ENCODE assay signal across 24 cellular contexts in the genomic region with DNA sequence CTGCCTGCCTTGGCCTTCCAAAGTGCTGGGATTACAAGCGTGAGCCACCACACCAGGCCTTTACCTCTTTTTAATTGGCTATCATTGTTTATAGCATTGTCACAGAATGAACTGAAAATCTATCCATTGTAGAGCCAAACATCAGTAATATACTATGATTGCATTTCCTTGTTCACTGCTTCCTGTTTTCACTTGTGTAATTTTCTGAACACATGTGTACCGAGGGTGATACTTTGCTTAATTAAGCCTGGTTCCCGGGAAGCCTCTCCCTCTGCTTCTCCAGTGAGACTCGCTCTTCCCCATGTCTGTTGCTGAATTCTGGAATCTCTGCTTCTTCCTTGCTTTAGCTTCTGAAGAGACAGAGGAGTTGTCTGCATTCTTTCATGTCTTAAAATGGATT. TPM values are rescaled to one million over a fixed set of nuclear protein-coding genes. Genes with fewer than 3 reads are reported as not detected.
A peak's percentile ranks its signal among the peaks of the same experiment; 100 is the strongest.
DNase-seq lines count a peak whose midpoint lies in the region; ATAC-seq, FAIRE-seq and TF ChIP-seq lines count a peak whose summit lies in the region.
"Had no signal": no experiment of that assay in that cellular context is flagged by ENCODE, and none has a peak within 500 bp of the region (broad histone marks: within the 10 kb centered on the region; RNA-seq: fewer than 3 reads in every experiment).

No MANE protein-coding gene starts in this region.

- no peak for FAIRE-seq in small intestine (lab: Jason Lieb, UNC)
- FAIRE-seq: A549, bronchial epithelial cell, TTC549, urothelium cell line had no signal

- no peaks in the 10 kb centered on the region for H3K9me3 Mint-ChIP-seq in T-helper 2 cell treated with Interferon-gamma antibody and Interleukin-4, amounts not matched to agents 5 μg/mL and 100 μg/mL, for 36 hours
- no peaks in the 10 kb centered on the region for H3K9me3 Mint-ChIP-seq in CD4-positive, alpha-beta T cell
- no peaks in the 10 kb centered on the region for H3K9me3 Mint-ChIP-seq in activated CD8-positive, alpha-beta T cell treated with anti-CD3 and anti-CD28 coated beads for 36 hours
- peaks cover 0 to 4% (median 0%) of the 10 kb centered on the region in 9 donors for H3K9me3 Mint-ChIP-seq in naive thymus-derived CD8-positive, alpha-beta T cell

- intact Hi-C loops in CD4-positive, alpha-beta T cell (cut with DNase I, micrococcal nuclease), result no loop called here
- intact Hi-C loops in activated CD8-positive, alpha-beta T cell treated with anti-CD3 and anti-CD28 coated beads for 36 hours (cut with micrococcal nuclease), result no loop called here

- H3K36me3 ChIP-seq in small intestine (ENCODE audit: control insufficient read depth in 2 of 2, insufficient read depth in 2 of 2, low read length in 2 of 2), result peaks cover 27 to 30% of the 10 kb centered on the region in 2 donors

- no peak overlapping the region for H3K4me3 Mint-ChIP-seq in T-helper 2 cell treated with Interferon-gamma antibody and Interleukin-4, amounts not matched to agents 5 μg/mL and 100 μg/mL, for 36 hours
- no peak overlapping the region for H3K4me3 Mint-ChIP-seq in CD4-positive, alpha-beta T cell
- no peak overlapping the region for H3K4me3 Mint-ChIP-seq in activated CD8-positive, alpha-beta T cell treated with anti-CD3 and anti-CD28 coated beads for 36 hours
- no peak overlapping the region for H3K4me3 Mint-ChIP-seq in naive thymus-derived CD8-positive, alpha-beta T cell
- H3K4me3 Mint-ChIP-seq: activated CD4-positive, alpha-beta T cell treated with anti-CD3 and anti-CD28 coated beads, Interleukin-2, amount 10 ng/mL, durations not matched to agents 7 days and 5 days had no signal

- no peak for TF ChIP-seq CTCF in CD4-positive, alpha-beta T cell (IDR thresholded peaks at IDR 0.05)
- TF ChIP-seq CTCF in activated CD8-positive, alpha-beta T cell treated with anti-CD3 and anti-CD28 coated beads for 36 hours (IDR thresholded peaks at IDR 0.05), result no peak

- no peak for DNase-seq in T-helper 2 cell treated with Interferon-gamma antibody and Interleukin-4, amounts not matched to agents 5 μg/mL and 100 μg/mL, for 36 hours (ENCODE audit: low spot score)
- no peak for DNase-seq in T-helper 2 cell
- no peak for DNase-seq in CD4-positive, alpha-beta T cell
- DNase-seq in activated CD8-positive, alpha-beta T cell treated with anti-CD3 and anti-CD28 coated beads for 36 hours, result no peak
- no peak for DNase-seq in naive thymus-derived CD8-positive, alpha-beta T cell
- no peak for DNase-seq in small intestine
- DNase-seq in NCI-H748 (lab: John Stamatoyannopoulos, UW; ENCODE audit: unreplicated experiment), result no peak
- DNase-seq: activated CD4-positive, alpha-beta T cell treated with anti-CD3 and anti-CD28 coated beads, Interleukin-2, amount 10 ng/mL, durations not matched to agents 7 days and 5 days; activated T-cell treated with anti-CD3 and anti-CD28 coated beads, Interleukin-2, amount 50 U/mL, for 1 hour; adrenal gland; cortex of kidney; heart left ventricle; Kasumi-1; left lung; NCI-H1105 treated with DMSO at 0.1 percent for 48 hours; NCI-H2081 treated with DMSO at 0.1 percent for 48 hours; NCI-H446 treated with DMSO at 0.1 percent for 48 hours; spleen had no signal

- no peak overlapping the region for H3K4me3 ChIP-seq in small intestine (ENCODE audit: low read depth in 1 of 2, low read length in 2 of 2)
- H3K4me3 ChIP-seq: A549, adrenal gland, heart left ventricle, left lung, spleen had no signal

- WGBS in small intestine, 3 donors, result 59 to 63% (median 62%) methylated on average over 4 of the region's 4 CpGs

- peaks cover 54% of the 10 kb centered on the region for H3K36me3 Mint-ChIP-seq in T-helper 2 cell treated with Interferon-gamma antibody and Interleukin-4, amounts not matched to agents 5 μg/mL and 100 μg/mL, for 36 hours (ENCODE audit: low read depth)
- H3K36me3 Mint-ChIP-seq in CD4-positive, alpha-beta T cell (ENCODE audit: low read depth), result peaks cover 89% of the 10 kb centered on the region
- peaks cover 63% of the 10 kb centered on the region for H3K36me3 Mint-ChIP-seq in activated CD8-positive, alpha-beta T cell treated with anti-CD3 and anti-CD28 coated beads for 36 hours (ENCODE audit: low read depth)
- peaks cover 18 to 92% (median 46%) of the 10 kb centered on the region in 3 donors for H3K36me3 Mint-ChIP-seq in naive thymus-derived CD8-positive, alpha-beta T cell

- CTCF ChIA-PET in CD4-positive, alpha-beta T cell (lab: Charles Lee), result interaction anchor here (0.6 to 1.8 kb wide), 6 partner anchors 9 to 59 kb away, joined by 4 to 7 read pairs (median 4); no protein-coding TSS in a partner anchor
- CTCF ChIA-PET in activated CD8-positive, alpha-beta T cell treated with anti-CD3 and anti-CD28 coated beads for 36 hours (lab: Charles Lee), result interaction anchor here (1.0 to 1.5 kb wide), 4 partner anchors 9 to 30 kb away, joined by 3 to 5 read pairs (median 4); no protein-coding TSS in a partner anchor

- no peaks in the 10 kb centered on the region for H3K27me3 ChIP-seq in CD4-positive, alpha-beta T cell (ENCODE audit: control insufficient read depth, insufficient read depth, low read length)
- H3K27me3 ChIP-seq in small intestine (ENCODE audit: control insufficient read depth in 2 of 2, insufficient read depth in 2 of 2, low read length in 2 of 2), result no peaks in the 10 kb centered on the region
- H3K27me3 ChIP-seq: adrenal gland, heart left ventricle, left lung, neutrophil, spleen had no signal

- no peak overlapping the region for H3K27ac ChIP-seq in CD4-positive, alpha-beta T cell (ENCODE audit: low read depth, low read length)
- no peak overlapping the region for H3K27ac ChIP-seq in small intestine (ENCODE audit: low read depth in 1 of 2, low read length in 1 of 2)
- H3K27ac ChIP-seq: A549, adrenal gland, neutrophil had no signal

- no peaks in the 10 kb centered on the region for H3K4me1 ChIP-seq in small intestine (ENCODE audit: control insufficient read depth in 2 of 2, insufficient read depth in 1 of 2, low read depth in 1 of 2, low read length in 1 of 2)
- H3K4me1 ChIP-seq: A549 had no signal

- POLR2A ChIA-PET in CD4-positive, alpha-beta T cell (lab: Charles Lee), result interaction anchor here (1.2 to 4.2 kb wide), 3 partner anchors 42 to 45 kb away, joined by 3 to 21 read pairs (median 7); no protein-coding TSS in a partner anchor
- POLR2A ChIA-PET in activated CD8-positive, alpha-beta T cell treated with anti-CD3 and anti-CD28 coated beads for 36 hours (lab: Charles Lee), result interaction anchor here (0.9 to 1.4 kb wide), 4 partner anchors 14 to 45 kb away, joined by 3 to 4 read pairs (median 4); no protein-coding TSS in a partner anchor
- POLR2A ChIA-PET in naive thymus-derived CD8-positive, alpha-beta T cell (lab: Charles Lee), result interaction anchor here (0.7 to 2.2 kb wide), 4 partner anchors 9 to 52 kb away, joined by 4 to 9 read pairs (median 6); no protein-coding TSS in a partner anchor

- H3K4me1 Mint-ChIP-seq in T-helper 2 cell treated with Interferon-gamma antibody and Interleukin-4, amounts not matched to agents 5 μg/mL and 100 μg/mL, for 36 hours (ENCODE audit: low read depth), result peaks cover 2% of the 10 kb centered on the region
- H3K4me1 Mint-ChIP-seq in CD4-positive, alpha-beta T cell (ENCODE audit: low read depth), result peaks cover 26% of the 10 kb centered on the region
- peaks cover 2% of the 10 kb centered on the region for H3K4me1 Mint-ChIP-seq in activated CD8-positive, alpha-beta T cell treated with anti-CD3 and anti-CD28 coated beads for 36 hours (ENCODE audit: low read depth)
- peaks cover 10 to 23% (median 19%) of the 10 kb centered on the region in 4 donors for H3K4me1 Mint-ChIP-seq in naive thymus-derived CD8-positive, alpha-beta T cell

- H3K27ac Mint-ChIP-seq in T-helper 2 cell treated with Interferon-gamma antibody and Interleukin-4, amounts not matched to agents 5 μg/mL and 100 μg/mL, for 36 hours, result peak overlapping the region; percentile 49
- H3K27ac Mint-ChIP-seq in CD4-positive, alpha-beta T cell, result peak overlapping the region; percentile 1
- H3K27ac Mint-ChIP-seq in activated CD8-positive, alpha-beta T cell treated with anti-CD3 and anti-CD28 coated beads for 36 hours, result peak overlapping the region; percentile 40
- H3K27ac Mint-ChIP-seq in naive thymus-derived CD8-positive, alpha-beta T cell, result peak overlapping the region in 9 of 10 donors; percentile 15 to 84 (median 46)
- H3K27ac Mint-ChIP-seq: activated CD4-positive, alpha-beta T cell treated with anti-CD3 and anti-CD28 coated beads, Interleukin-2, amount 10 ng/mL, durations not matched to agents 7 days and 5 days had no signal

- ATAC-seq in CD4-positive, alpha-beta T cell (ENCODE audit: poor library complexity), result no peak
- ATAC-seq in activated CD8-positive, alpha-beta T cell treated with anti-CD3 and anti-CD28 coated beads for 36 hours, result no peak
- ATAC-seq in naive thymus-derived CD8-positive, alpha-beta T cell, result no peak
- ATAC-seq in GM18520 (IDR thresholded peaks at IDR 0.05; ENCODE audit: unreplicated experiment), result no peak
- ATAC-seq: A549, heart left ventricle, left lung had no signal

- H3K27me3 Mint-ChIP-seq in T-helper 2 cell treated with Interferon-gamma antibody and Interleukin-4, amounts not matched to agents 5 μg/mL and 100 μg/mL, for 36 hours (ENCODE audit: low read depth), result no peaks in the 10 kb centered on the region
- H3K27me3 Mint-ChIP-seq in CD4-positive, alpha-beta T cell, result no peaks in the 10 kb centered on the region
- no peaks in the 10 kb centered on the region for H3K27me3 Mint-ChIP-seq in activated CD8-positive, alpha-beta T cell treated with anti-CD3 and anti-CD28 coated beads for 36 hours
- H3K27me3 Mint-ChIP-seq in naive thymus-derived CD8-positive, alpha-beta T cell, result no peaks in the 10 kb centered on the region
- H3K27me3 Mint-ChIP-seq: activated CD4-positive, alpha-beta T cell treated with anti-CD3 and anti-CD28 coated beads, Interleukin-2, amount 10 ng/mL, durations not matched to agents 7 days and 5 days had no signal

- H3K9me3 ChIP-seq in CD4-positive, alpha-beta T cell (ENCODE audit: control insufficient read depth, low read length), result no peaks in the 10 kb centered on the region
- no peaks in the 10 kb centered on the region for H3K9me3 ChIP-seq in small intestine (ENCODE audit: control insufficient read depth, low read depth)
- H3K9me3 ChIP-seq: A549, adrenal gland, heart left ventricle, left lung, neutrophil had no signal

RNA-seq across cellular contexts. Expression of a gene that starts 33.1 kb away (rescaled TPM):
- 100 to 1,000 TPM; 239 to 242 TPM for total RNA-seq in CD4-positive, alpha-beta T cell
- 10 to 100 TPM; 66.9 to 67.9 TPM for total RNA-seq in activated CD8-positive, alpha-beta T cell treated with anti-CD3 and anti-CD28 coated beads for 36 hours
- total RNA-seq in naive thymus-derived CD8-positive, alpha-beta T cell, result 100 to 1,000 TPM; 107 to 110 TPM
- polyA plus RNA-seq in naive thymus-derived CD8-positive, alpha-beta T cell, result 10 to 100 TPM; 11.1 to 13.9 (median 11.5) TPM
- polyA plus RNA-seq in small intestine, result 10 to 100 TPM; 14.3 to 22.9 (median 19.7) TPM

RNA-seq across cellular contexts. Expression of a gene that starts 44.1 kb away (rescaled TPM):
- 100 to 1,000 TPM; 104 to 113 TPM for total RNA-seq in CD4-positive, alpha-beta T cell
- 10 to 100 TPM; 34.7 to 37.6 TPM for total RNA-seq in activated CD8-positive, alpha-beta T cell treated with anti-CD3 and anti-CD28 coated beads for 36 hours
- 10 to 100 TPM; 68.7 to 78.3 TPM for total RNA-seq in naive thymus-derived CD8-positive, alpha-beta T cell
- 10 to 100 TPM; 46.8 to 91.0 (median 66.9) TPM for polyA plus RNA-seq in naive thymus-derived CD8-positive, alpha-beta T cell
- polyA plus RNA-seq in small intestine, result 10 to 100 TPM; 14.2 to 50.3 (median 49.7) TPM
